17 cellular contexts compared by ENCODE assay signal in the genomic region with DNA sequence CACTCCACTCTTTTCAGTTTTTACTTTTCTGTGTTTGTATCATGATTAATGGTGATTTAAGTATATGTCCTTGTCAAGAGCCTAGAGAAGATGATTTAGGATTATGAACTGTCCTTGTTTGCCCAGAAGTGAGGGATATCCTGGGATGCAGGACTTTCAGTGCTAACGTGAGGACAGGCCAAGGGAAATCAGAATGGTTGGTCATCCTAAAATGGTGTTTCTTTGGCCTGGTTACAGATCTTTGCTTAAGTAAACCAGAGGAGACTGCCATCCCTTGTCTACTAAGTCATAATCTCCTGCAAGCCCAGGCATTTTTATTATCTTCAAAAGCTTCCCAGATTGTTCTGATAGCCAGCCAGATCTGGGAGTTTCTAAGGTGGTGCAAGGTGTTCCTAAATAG. TPM values are rescaled to one million over a fixed set of nuclear protein-coding genes. Genes with fewer than 3 reads are reported as not detected.
"Had no signal": no experiment of that assay in that cellular context is flagged by ENCODE, and none has a peak within 500 bp of the region (broad histone marks: within the 10 kb centered on the region; RNA-seq: fewer than 3 reads in every experiment).

No MANE protein-coding gene starts in this region.

- DNase-seq: activated CD4-positive, alpha-beta memory T cell treated with anti-CD3 and anti-CD28 coated beads for 36 hours; activated CD4-positive, alpha-beta T cell treated with anti-CD3 and anti-CD28 coated beads for 36 hours; activated CD8-positive, alpha-beta memory T cell treated with anti-CD3 and anti-CD28 coated beads, Interleukin-2, amount 10 ng/mL, durations not matched to agents 7 days and 5 days; activated T-cell treated with anti-CD3 and anti-CD28 coated beads, Interleukin-2, amount 50 U/mL, for 24 hours; adrenal gland; body of pancreas; caudate nucleus; kidney; left lung; mucosa of descending colon; naive thymus-derived CD8-positive, alpha-beta T cell; posterior cingulate gyrus; right cardiac atrium; small intestine; upper lobe of left lung had no signal

- H3K4me3 ChIP-seq: adrenal gland, body of pancreas, left lung, mucosa of descending colon, upper lobe of left lung had no signal

- H3K36me3 ChIP-seq: adrenal gland, left lung, upper lobe of left lung had no signal

- H3K36me3 Mint-ChIP-seq: activated CD4-positive, alpha-beta memory T cell treated with anti-CD3 and anti-CD28 coated beads for 36 hours; activated CD8-positive, alpha-beta memory T cell treated with anti-CD3 and anti-CD28 coated beads, Interleukin-2, amount 10 ng/mL, durations not matched to agents 7 days and 5 days; activated naive CD4-positive, alpha-beta T cell treated with anti-CD3 and anti-CD28 coated beads, Interleukin-2, amount 50 U/mL, for 24 hours; naive thymus-derived CD8-positive, alpha-beta T cell had no signal

- H3K9me3 Mint-ChIP-seq: activated T-cell treated with anti-CD3 and anti-CD28 coated beads, Interleukin-2, amount 50 U/mL, for 24 hours; stimulated activated naive CD8-positive, alpha-beta T cell treated with anti-CD3 and anti-CD28 coated beads, Interleukin-15, Interleukin-2, amounts not matched to agents 100 ng/mL and 50 ng/mL, for 24 hours had no signal

- H3K4me3 Mint-ChIP-seq: activated CD4-positive, alpha-beta memory T cell treated with anti-CD3 and anti-CD28 coated beads for 36 hours; activated CD4-positive, alpha-beta T cell treated with anti-CD3 and anti-CD28 coated beads for 36 hours; activated CD8-positive, alpha-beta memory T cell treated with anti-CD3 and anti-CD28 coated beads, Interleukin-2, amount 10 ng/mL, durations not matched to agents 7 days and 5 days; activated naive CD4-positive, alpha-beta T cell treated with anti-CD3 and anti-CD28 coated beads, Interleukin-2, amount 50 U/mL, for 24 hours; activated T-cell treated with anti-CD3 and anti-CD28 coated beads, Interleukin-2, amount 50 U/mL, for 24 hours; naive thymus-derived CD8-positive, alpha-beta T cell; stimulated activated naive CD8-positive, alpha-beta T cell treated with anti-CD3 and anti-CD28 coated beads, Interleukin-15, Interleukin-2, amounts not matched to agents 100 ng/mL and 50 ng/mL, for 24 hours had no signal

- H3K4me1 ChIP-seq: adrenal gland, body of pancreas, left lung, upper lobe of left lung had no signal

- H3K27me3 Mint-ChIP-seq: activated CD4-positive, alpha-beta memory T cell treated with anti-CD3 and anti-CD28 coated beads for 36 hours; activated CD8-positive, alpha-beta memory T cell treated with anti-CD3 and anti-CD28 coated beads, Interleukin-2, amount 10 ng/mL, durations not matched to agents 7 days and 5 days; stimulated activated naive CD8-positive, alpha-beta T cell treated with anti-CD3 and anti-CD28 coated beads, Interleukin-15, Interleukin-2, amounts not matched to agents 100 ng/mL and 50 ng/mL, for 24 hours had no signal

- H3K27ac Mint-ChIP-seq: activated CD4-positive, alpha-beta memory T cell treated with anti-CD3 and anti-CD28 coated beads for 36 hours; activated CD4-positive, alpha-beta T cell treated with anti-CD3 and anti-CD28 coated beads for 36 hours; activated CD8-positive, alpha-beta memory T cell treated with anti-CD3 and anti-CD28 coated beads, Interleukin-2, amount 10 ng/mL, durations not matched to agents 7 days and 5 days; activated naive CD4-positive, alpha-beta T cell treated with anti-CD3 and anti-CD28 coated beads, Interleukin-2, amount 50 U/mL, for 24 hours; activated T-cell treated with anti-CD3 and anti-CD28 coated beads, Interleukin-2, amount 50 U/mL, for 24 hours; naive thymus-derived CD8-positive, alpha-beta T cell; stimulated activated naive CD8-positive, alpha-beta T cell treated with anti-CD3 and anti-CD28 coated beads, Interleukin-15, Interleukin-2, amounts not matched to agents 100 ng/mL and 50 ng/mL, for 24 hours had no signal

- H3K27me3 ChIP-seq: adrenal gland, body of pancreas, left lung, upper lobe of left lung had no signal

- H3K27ac ChIP-seq: adrenal gland, body of pancreas, left lung, upper lobe of left lung had no signal

- H3K9me3 ChIP-seq: adrenal gland, body of pancreas, left lung, mucosa of descending colon, upper lobe of left lung had no signal

- H3K4me1 Mint-ChIP-seq: activated CD4-positive, alpha-beta T cell treated with anti-CD3 and anti-CD28 coated beads for 36 hours; activated CD8-positive, alpha-beta memory T cell treated with anti-CD3 and anti-CD28 coated beads, Interleukin-2, amount 10 ng/mL, durations not matched to agents 7 days and 5 days; activated naive CD4-positive, alpha-beta T cell treated with anti-CD3 and anti-CD28 coated beads, Interleukin-2, amount 50 U/mL, for 24 hours; naive thymus-derived CD8-positive, alpha-beta T cell had no signal

RNA-seq across cellular contexts. Expression of gene DPYSL3, which starts 22.3 kb away (rescaled TPM):
- total RNA-seq: activated CD4-positive, alpha-beta memory T cell treated with anti-CD3 and anti-CD28 coated beads for 36 hours; naive thymus-derived CD8-positive, alpha-beta T cell had no signal
- polyA plus RNA-seq: naive thymus-derived CD8-positive, alpha-beta T cell had no signal
